ENCODE assay signal across 1 cellular context in the genomic region with DNA sequence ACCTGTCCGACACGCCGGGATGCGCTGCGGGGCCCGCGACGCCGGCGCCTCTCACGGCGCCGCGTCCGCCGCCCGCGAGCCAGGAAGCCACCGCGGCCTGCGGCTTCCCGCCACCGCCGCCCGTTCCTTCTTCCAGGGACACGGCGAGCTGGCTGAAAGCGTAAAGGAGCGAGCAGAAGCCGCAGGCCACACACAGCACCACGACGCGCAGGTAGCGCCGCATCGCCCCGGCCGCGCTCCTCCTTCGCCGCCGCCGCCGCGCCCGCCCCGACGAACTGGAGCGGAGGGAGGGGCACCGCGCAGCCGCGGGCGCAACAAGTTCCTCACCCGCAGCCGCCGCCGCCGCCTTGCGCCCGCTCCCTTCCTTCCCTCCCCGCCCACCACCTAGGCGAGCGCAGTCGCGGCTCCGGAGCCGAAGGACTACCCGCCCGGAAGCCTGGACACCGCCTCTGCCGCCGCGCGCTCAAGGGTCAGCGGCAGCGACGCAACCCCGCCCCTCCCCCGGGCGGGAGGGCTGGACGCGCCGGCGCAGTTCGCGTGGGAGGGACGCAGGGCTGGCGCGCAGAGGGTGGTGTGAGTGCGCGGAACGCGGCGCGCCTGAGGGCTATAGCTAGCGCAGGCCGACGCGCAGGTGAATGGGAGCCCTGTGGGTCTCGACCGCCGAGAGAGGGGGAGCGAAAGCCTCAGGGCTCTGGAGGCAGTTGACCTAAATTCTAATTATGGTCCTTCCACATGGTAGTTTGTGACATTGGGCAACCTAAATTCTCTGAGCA.
A peak's percentile ranks its signal among the peaks of the same experiment; 100 is the strongest.
TF ChIP-seq lines count a peak whose summit lies in the region.

A gene with protein sequence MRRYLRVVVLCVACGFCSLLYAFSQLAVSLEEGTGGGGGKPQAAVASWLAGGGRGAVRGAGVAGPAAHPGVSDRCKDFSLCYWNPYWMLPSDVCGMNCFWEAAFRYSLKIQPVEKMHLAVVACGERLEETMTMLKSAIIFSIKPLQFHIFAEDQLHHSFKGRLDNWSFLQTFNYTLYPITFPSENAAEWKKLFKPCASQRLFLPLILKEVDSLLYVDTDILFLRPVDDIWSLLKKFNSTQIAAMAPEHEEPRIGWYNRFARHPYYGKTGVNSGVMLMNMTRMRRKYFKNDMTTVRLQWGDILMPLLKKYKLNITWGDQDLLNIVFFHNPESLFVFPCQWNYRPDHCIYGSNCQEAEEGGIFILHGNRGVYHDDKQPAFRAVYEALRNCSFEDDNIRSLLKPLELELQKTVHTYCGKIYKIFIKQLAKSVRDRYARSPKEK (minus strand): TSS at position 451 of the 773 bp plus-strand sequence. CDS start 228 bp downstream, at position 223.

TF ChIP-seq in HepG2, 621 proteins besides CTCF, POLR2A, EP300 and RAD21 (continued from another document and continues in another):
- TF ChIP-seq, protein P1, sequence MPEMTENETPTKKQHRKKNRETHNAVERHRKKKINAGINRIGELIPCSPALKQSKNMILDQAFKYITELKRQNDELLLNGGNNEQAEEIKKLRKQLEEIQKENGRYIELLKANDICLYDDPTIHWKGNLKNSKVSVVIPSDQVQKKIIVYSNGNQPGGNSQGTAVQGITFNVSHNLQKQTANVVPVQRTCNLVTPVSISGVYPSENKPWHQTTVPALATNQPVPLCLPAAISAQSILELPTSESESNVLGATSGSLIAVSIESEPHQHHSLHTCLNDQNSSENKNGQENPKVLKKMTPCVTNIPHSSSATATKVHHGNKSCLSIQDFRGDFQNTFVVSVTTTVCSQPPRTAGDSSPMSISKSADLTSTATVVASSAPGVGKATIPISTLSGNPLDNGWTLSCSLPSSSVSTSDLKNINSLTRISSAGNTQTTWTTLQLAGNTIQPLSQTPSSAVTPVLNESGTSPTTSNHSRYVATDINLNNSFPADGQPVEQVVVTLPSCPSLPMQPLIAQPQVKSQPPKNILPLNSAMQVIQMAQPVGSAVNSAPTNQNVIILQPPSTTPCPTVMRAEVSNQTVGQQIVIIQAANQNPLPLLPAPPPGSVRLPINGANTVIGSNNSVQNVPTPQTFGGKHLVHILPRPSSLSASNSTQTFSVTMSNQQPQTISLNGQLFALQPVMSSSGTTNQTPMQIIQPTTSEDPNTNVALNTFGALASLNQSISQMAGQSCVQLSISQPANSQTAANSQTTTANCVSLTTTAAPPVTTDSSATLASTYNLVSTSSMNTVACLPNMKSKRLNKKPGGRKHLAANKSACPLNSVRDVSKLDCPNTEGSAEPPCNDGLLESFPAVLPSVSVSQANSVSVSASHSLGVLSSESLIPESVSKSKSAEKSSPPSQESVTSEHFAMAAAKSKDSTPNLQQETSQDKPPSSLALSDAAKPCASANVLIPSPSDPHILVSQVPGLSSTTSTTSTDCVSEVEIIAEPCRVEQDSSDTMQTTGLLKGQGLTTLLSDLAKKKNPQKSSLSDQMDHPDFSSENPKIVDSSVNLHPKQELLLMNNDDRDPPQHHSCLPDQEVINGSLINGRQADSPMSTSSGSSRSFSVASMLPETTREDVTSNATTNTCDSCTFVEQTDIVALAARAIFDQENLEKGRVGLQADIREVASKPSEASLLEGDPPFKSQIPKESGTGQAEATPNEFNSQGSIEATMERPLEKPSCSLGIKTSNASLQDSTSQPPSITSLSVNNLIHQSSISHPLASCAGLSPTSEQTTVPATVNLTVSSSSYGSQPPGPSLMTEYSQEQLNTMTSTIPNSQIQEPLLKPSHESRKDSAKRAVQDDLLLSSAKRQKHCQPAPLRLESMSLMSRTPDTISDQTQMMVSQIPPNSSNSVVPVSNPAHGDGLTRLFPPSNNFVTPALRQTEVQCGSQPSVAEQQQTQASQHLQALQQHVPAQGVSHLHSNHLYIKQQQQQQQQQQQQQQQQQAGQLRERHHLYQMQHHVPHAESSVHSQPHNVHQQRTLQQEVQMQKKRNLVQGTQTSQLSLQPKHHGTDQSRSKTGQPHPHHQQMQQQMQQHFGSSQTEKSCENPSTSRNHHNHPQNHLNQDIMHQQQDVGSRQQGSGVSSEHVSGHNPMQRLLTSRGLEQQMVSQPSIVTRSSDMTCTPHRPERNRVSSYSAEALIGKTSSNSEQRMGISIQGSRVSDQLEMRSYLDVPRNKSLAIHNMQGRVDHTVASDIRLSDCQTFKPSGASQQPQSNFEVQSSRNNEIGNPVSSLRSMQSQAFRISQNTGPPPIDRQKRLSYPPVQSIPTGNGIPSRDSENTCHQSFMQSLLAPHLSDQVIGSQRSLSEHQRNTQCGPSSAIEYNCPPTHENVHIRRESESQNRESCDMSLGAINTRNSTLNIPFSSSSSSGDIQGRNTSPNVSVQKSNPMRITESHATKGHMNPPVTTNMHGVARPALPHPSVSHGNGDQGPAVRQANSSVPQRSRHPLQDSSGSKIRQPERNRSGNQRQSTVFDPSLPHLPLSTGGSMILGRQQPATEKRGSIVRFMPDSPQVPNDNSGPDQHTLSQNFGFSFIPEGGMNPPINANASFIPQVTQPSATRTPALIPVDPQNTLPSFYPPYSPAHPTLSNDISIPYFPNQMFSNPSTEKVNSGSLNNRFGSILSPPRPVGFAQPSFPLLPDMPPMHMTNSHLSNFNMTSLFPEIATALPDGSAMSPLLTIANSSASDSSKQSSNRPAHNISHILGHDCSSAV (CRISPR knock-in tag; IDR thresholded peaks at IDR 0.05; ENCODE audit: borderline replicate concordance), result no peak
- TF ChIP-seq, protein P2, sequence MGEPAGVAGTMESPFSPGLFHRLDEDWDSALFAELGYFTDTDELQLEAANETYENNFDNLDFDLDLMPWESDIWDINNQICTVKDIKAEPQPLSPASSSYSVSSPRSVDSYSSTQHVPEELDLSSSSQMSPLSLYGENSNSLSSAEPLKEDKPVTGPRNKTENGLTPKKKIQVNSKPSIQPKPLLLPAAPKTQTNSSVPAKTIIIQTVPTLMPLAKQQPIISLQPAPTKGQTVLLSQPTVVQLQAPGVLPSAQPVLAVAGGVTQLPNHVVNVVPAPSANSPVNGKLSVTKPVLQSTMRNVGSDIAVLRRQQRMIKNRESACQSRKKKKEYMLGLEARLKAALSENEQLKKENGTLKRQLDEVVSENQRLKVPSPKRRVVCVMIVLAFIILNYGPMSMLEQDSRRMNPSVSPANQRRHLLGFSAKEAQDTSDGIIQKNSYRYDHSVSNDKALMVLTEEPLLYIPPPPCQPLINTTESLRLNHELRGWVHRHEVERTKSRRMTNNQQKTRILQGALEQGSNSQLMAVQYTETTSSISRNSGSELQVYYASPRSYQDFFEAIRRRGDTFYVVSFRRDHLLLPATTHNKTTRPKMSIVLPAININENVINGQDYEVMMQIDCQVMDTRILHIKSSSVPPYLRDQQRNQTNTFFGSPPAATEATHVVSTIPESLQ (CRISPR knock-in tag; conservative IDR thresholded peaks at IDR 0.05), result 0 out of 2 replicates have a peak, but pooled peaks have one; percentile 46
- TF ChIP-seq, protein P3, sequence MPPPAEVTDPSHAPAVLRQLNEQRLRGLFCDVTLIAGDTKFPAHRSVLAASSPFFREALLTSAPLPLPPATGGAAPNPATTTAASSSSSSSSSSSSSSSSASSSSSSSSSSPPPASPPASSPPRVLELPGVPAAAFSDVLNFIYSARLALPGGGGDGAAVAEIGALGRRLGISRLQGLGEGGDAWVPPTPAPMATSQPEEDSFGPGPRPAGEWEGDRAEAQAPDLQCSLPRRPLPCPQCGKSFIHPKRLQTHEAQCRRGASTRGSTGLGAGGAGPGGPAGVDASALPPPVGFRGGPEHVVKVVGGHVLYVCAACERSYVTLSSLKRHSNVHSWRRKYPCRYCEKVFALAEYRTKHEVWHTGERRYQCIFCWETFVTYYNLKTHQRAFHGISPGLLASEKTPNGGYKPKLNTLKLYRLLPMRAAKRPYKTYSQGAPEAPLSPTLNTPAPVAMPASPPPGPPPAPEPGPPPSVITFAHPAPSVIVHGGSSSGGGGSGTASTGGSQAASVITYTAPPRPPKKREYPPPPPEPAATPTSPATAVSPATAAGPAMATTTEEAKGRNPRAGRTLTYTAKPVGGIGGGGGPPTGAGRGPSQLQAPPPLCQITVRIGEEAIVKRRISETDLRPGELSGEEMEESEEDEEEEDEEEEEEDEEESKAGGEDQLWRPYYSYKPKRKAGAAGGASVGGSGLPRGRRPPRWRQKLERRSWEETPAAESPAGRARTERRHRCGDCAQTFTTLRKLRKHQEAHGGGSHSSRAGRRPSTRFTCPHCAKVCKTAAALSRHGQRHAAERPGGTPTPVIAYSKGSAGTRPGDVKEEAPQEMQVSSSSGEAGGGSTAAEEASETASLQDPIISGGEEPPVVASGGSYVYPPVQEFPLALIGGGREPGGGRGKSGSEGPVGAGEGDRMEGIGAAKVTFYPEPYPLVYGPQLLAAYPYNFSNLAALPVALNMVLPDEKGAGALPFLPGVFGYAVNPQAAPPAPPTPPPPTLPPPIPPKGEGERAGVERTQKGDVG (CRISPR knock-in tag; IDR thresholded peaks at IDR 0.05; ENCODE audit: borderline replicate concordance), result no peak
- TF ChIP-seq FOSL1 (CRISPR knock-in tag; IDR thresholded peaks at IDR 0.05; ENCODE audit: borderline replicate concordance), result no peak
- TF ChIP-seq CHD2 (IDR thresholded peaks at IDR 0.05; ENCODE audit: low read depth, low read length), result no peak
- TF ChIP-seq, protein P4, sequence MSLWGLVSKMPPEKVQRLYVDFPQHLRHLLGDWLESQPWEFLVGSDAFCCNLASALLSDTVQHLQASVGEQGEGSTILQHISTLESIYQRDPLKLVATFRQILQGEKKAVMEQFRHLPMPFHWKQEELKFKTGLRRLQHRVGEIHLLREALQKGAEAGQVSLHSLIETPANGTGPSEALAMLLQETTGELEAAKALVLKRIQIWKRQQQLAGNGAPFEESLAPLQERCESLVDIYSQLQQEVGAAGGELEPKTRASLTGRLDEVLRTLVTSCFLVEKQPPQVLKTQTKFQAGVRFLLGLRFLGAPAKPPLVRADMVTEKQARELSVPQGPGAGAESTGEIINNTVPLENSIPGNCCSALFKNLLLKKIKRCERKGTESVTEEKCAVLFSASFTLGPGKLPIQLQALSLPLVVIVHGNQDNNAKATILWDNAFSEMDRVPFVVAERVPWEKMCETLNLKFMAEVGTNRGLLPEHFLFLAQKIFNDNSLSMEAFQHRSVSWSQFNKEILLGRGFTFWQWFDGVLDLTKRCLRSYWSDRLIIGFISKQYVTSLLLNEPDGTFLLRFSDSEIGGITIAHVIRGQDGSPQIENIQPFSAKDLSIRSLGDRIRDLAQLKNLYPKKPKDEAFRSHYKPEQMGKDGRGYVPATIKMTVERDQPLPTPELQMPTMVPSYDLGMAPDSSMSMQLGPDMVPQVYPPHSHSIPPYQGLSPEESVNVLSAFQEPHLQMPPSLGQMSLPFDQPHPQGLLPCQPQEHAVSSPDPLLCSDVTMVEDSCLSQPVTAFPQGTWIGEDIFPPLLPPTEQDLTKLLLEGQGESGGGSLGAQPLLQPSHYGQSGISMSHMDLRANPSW (CRISPR knock-in tag; IDR thresholded peaks at IDR 0.05; ENCODE audit: borderline replicate concordance), result no peak
- peak; percentile 85 for TF ChIP-seq ETV5 (CRISPR knock-in tag; IDR thresholded peaks at IDR 0.05; ENCODE audit: borderline replicate concordance)
- TF ChIP-seq, protein P5, sequence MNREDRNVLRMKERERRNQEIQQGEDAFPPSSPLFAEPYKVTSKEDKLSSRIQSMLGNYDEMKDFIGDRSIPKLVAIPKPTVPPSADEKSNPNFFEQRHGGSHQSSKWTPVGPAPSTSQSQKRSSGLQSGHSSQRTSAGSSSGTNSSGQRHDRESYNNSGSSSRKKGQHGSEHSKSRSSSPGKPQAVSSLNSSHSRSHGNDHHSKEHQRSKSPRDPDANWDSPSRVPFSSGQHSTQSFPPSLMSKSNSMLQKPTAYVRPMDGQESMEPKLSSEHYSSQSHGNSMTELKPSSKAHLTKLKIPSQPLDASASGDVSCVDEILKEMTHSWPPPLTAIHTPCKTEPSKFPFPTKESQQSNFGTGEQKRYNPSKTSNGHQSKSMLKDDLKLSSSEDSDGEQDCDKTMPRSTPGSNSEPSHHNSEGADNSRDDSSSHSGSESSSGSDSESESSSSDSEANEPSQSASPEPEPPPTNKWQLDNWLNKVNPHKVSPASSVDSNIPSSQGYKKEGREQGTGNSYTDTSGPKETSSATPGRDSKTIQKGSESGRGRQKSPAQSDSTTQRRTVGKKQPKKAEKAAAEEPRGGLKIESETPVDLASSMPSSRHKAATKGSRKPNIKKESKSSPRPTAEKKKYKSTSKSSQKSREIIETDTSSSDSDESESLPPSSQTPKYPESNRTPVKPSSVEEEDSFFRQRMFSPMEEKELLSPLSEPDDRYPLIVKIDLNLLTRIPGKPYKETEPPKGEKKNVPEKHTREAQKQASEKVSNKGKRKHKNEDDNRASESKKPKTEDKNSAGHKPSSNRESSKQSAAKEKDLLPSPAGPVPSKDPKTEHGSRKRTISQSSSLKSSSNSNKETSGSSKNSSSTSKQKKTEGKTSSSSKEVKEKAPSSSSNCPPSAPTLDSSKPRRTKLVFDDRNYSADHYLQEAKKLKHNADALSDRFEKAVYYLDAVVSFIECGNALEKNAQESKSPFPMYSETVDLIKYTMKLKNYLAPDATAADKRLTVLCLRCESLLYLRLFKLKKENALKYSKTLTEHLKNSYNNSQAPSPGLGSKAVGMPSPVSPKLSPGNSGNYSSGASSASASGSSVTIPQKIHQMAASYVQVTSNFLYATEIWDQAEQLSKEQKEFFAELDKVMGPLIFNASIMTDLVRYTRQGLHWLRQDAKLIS (CRISPR knock-in tag; IDR thresholded peaks at IDR 0.05), result no peak
- TF ChIP-seq ZBTB38 (CRISPR knock-in tag; IDR thresholded peaks at IDR 0.05), result peak; percentile 87
- peak; percentile 91; the same call in 1 of the 2 replicates for TF ChIP-seq NFKB2 (CRISPR knock-in tag; IDR thresholded peaks at IDR 0.05; ENCODE audit: borderline replicate concordance)
- TF ChIP-seq ZNF564 (CRISPR knock-in tag; IDR thresholded peaks at IDR 0.05), result peak; percentile 10; the same call in 1 of the 2 replicates
- no peak for TF ChIP-seq TRIM24 (CRISPR knock-in tag; IDR thresholded peaks at IDR 0.05)
- no peak for TF ChIP-seq CREM (IDR thresholded peaks at IDR 0.05)
- no peak for TF ChIP-seq CREM (CRISPR knock-in tag; IDR thresholded peaks at IDR 0.05)
